Comparison of ENCODE assay signal across 1 cellular context in genomic region chr5:10307206-10308148, GRCh38.
TF ChIP-seq lines count a peak whose summit lies in the region.

Gene CMBL (minus strand): TSS chr5:10307902. CDS start chr5:10290762, 17,140 bp downstream.

TF ChIP-seq in K562, 482 proteins besides CTCF, POLR2A, EP300 and RAD21 (continued from another document and continues in another):
- TF ChIP-seq NR2C2 (CRISPR knock-in tag; IDR thresholded peaks at IDR 0.05): no peak
- TF ChIP-seq NR2C2 (tag; IDR thresholded peaks at IDR 0.05): peak; percentile 21; the same call in 1 of the 2 replicates
- no peak for TF ChIP-seq XRCC3 (IDR thresholded peaks at IDR 0.05)
- no peak for TF ChIP-seq GTF2B (IDR thresholded peaks at IDR 0.05; ENCODE audit: extremely low read depth, insufficient read length)
- no peak for TF ChIP-seq STAT5B (CRISPR knock-in tag; IDR thresholded peaks at IDR 0.05)
- no peak for TF ChIP-seq ZNF212 (CRISPR knock-in tag; IDR thresholded peaks at IDR 0.05)
- no peak for TF ChIP-seq PTTG1 (tag; IDR thresholded peaks at IDR 0.05; ENCODE audit: low read depth)
- no peak for TF ChIP-seq COPS2 (conservative IDR thresholded peaks at IDR 0.05)
- TF ChIP-seq MEF2A (IDR thresholded peaks at IDR 0.05; ENCODE audit: control insufficient read depth, low read depth, low read length): no peak
- no peak for TF ChIP-seq TSHZ1 (CRISPR knock-in tag; IDR thresholded peaks at IDR 0.05)
- TF ChIP-seq FOXP4 (CRISPR knock-in tag; IDR thresholded peaks at IDR 0.05; ENCODE audit: borderline replicate concordance): 0 out of 2 replicates have a peak, but pooled peaks have one; percentile 63
- no peak for TF ChIP-seq BRCA1 (IDR thresholded peaks at IDR 0.05)
- TF ChIP-seq BRCA1 (CRISPR knock-in tag; IDR thresholded peaks at IDR 0.05): no peak
- TF ChIP-seq ZNF263 (CRISPR knock-in tag; IDR thresholded peaks at IDR 0.05; ENCODE audit: borderline replicate concordance): peak; percentile 75
- TF ChIP-seq NR2C1 (IDR thresholded peaks at IDR 0.05): no peak
- TF ChIP-seq NR2C1 (tag; IDR thresholded peaks at IDR 0.05): no peak
- TF ChIP-seq NR2F6 (CRISPR knock-in tag; IDR thresholded peaks at IDR 0.05): no peak
- no peak for TF ChIP-seq ELF4 (CRISPR knock-in tag; IDR thresholded peaks at IDR 0.05)
- TF ChIP-seq RBFOX2 (IDR thresholded peaks at IDR 0.05; ENCODE audit: low read depth, low read length): peak; percentile 93
- TF ChIP-seq ZNF12 (CRISPR knock-in tag; IDR thresholded peaks at IDR 0.05): peak; percentile 78; the same call in 1 of the 2 replicates
- no peak for TF ChIP-seq RBM39 (optimal IDR thresholded peaks at IDR 0.05; ENCODE audit: low read depth, low read length)
- TF ChIP-seq ZNF780A (CRISPR knock-in tag; IDR thresholded peaks at IDR 0.05): no peak
- no peak for TF ChIP-seq ZC3H8 (IDR thresholded peaks at IDR 0.05)
- TF ChIP-seq L3MBTL2 (IDR thresholded peaks at IDR 0.05): peak; percentile 83
- TF ChIP-seq THRB (CRISPR knock-in tag; conservative IDR thresholded peaks at IDR 0.05): peak; percentile 53; the same call in 1 of the 2 replicates
- TF ChIP-seq HDGF (IDR thresholded peaks at IDR 0.05): peak; percentile 91
- TF ChIP-seq ZNF280B (CRISPR knock-in tag; IDR thresholded peaks at IDR 0.05): no peak
- TF ChIP-seq DMBX1 (CRISPR knock-in tag; IDR thresholded peaks at IDR 0.05; ENCODE audit: borderline replicate concordance): no peak
- no peak for TF ChIP-seq USF1 (CRISPR knock-in tag; IDR thresholded peaks at IDR 0.05)
- TF ChIP-seq CC2D1A (IDR thresholded peaks at IDR 0.05): no peak
- peak; percentile 93 for TF ChIP-seq TARDBP (IDR thresholded peaks at IDR 0.05)
- TF ChIP-seq BRD4 (IDR thresholded peaks at IDR 0.05): no peak
- no peak for TF ChIP-seq ZNF778 (CRISPR knock-in tag; IDR thresholded peaks at IDR 0.05)
- TF ChIP-seq ZNF316 (IDR thresholded peaks at IDR 0.05): peak; percentile 14; the same call in 1 of the 2 replicates
- TF ChIP-seq KDM4B (IDR thresholded peaks at IDR 0.05; ENCODE audit: borderline replicate concordance in 2 of 2, low read depth in 1 of 2): no peak
- TF ChIP-seq ZNF592 (IDR thresholded peaks at IDR 0.05): peak; percentile 56
- no peak for TF ChIP-seq CHD2 (IDR thresholded peaks at IDR 0.05; ENCODE audit: low read depth, low read length)
- no peak for TF ChIP-seq MYNN (IDR thresholded peaks at IDR 0.05)
- no peak for TF ChIP-seq MYNN (CRISPR knock-in tag; IDR thresholded peaks at IDR 0.05)
- no peak for TF ChIP-seq ZNF384 (IDR thresholded peaks at IDR 0.05; ENCODE audit: low read depth, low read length)
- TF ChIP-seq HMGXB4 (CRISPR knock-in tag; IDR thresholded peaks at IDR 0.05): peak; percentile 81; the same call in 1 of the 2 replicates
- no peak for TF ChIP-seq RBM17 (IDR thresholded peaks at IDR 0.05; ENCODE audit: borderline replicate concordance, low read depth, low read length)
- TF ChIP-seq ZNF3 (CRISPR knock-in tag; IDR thresholded peaks at IDR 0.05): no peak
- TF ChIP-seq OTX1 (CRISPR knock-in tag; IDR thresholded peaks at IDR 0.05): peak; percentile 74; the same call in 1 of the 2 replicates
- no peak for TF ChIP-seq ZNF121 (CRISPR knock-in tag; conservative IDR thresholded peaks at IDR 0.05)
- TF ChIP-seq EHMT2 (IDR thresholded peaks at IDR 0.05): peak; percentile 72
- no peak; the same call in 1 of the 2 replicates for TF ChIP-seq CBFA2T2 (conservative IDR thresholded peaks at IDR 0.05)
- TF ChIP-seq SIX5 (IDR thresholded peaks at IDR 0.05; ENCODE audit: borderline replicate concordance in 1 of 2, insufficient read depth in 1 of 2, low read depth in 1 of 2, low read length in 2 of 2): no peak
- TF ChIP-seq EGR1 (conservative IDR thresholded peaks at IDR 0.05): peak; percentile 84
- TF ChIP-seq ZNF282 (CRISPR knock-in tag; IDR thresholded peaks at IDR 0.05): no peak
- TF ChIP-seq NFE2 (IDR thresholded peaks at IDR 0.05; ENCODE audit: low read depth): peak; percentile 20; the same call in 1 of the 2 replicates
- TF ChIP-seq ARID2 (IDR thresholded peaks at IDR 0.05): peak; percentile 62; the same call in 1 of the 2 replicates
